Comparison of ENCODE assay signal across 18 cellular contexts in genomic region chr12:92640686-92641085, GRCh38.
"Had no signal": no experiment of that assay in that cellular context is flagged by ENCODE, and none has a peak within 500 bp of the region (broad histone marks: within the 10 kb centered on the region; RNA-seq: fewer than 3 reads in every experiment).

No MANE protein-coding gene starts in this region.

- ATAC-seq: effector memory CD8-positive, alpha-beta T cell; gastrocnemius medialis; left lobe of liver; naive thymus-derived CD8-positive, alpha-beta T cell; psoas muscle; right lobe of liver; stimulated activated effector memory CD8-positive, alpha-beta T cell treated with anti-CD3 and anti-CD28 coated beads, Interleukin-12 subunit alpha, Interleukin-12 subunit beta, amount 100 ng/mL, for 72 hours; stimulated activated naive CD8-positive, alpha-beta T cell treated with anti-CD3 and anti-CD28 coated beads, Interleukin-15, Interleukin-2, amounts not matched to agents 100 U/mL and 50 U/mL, for 24 hours had no signal

- H3K9me3 ChIP-seq: gastrocnemius medialis, neutrophil, psoas muscle, right lobe of liver, suprapubic skin, thyroid gland had no signal

- DNase-seq: effector memory CD8-positive, alpha-beta T cell; gastrocnemius medialis; islet precursor cell; mammary epithelial cell; naive thymus-derived CD8-positive, alpha-beta T cell; psoas muscle; retina; right lobe of liver; stimulated activated CD4-positive, alpha-beta T cell treated with anti-CD3 and anti-CD28 coated beads, Interleukin-4, amount 100 ng/mL, for 1 hour; stimulated activated CD8-positive, alpha-beta memory T cell treated with anti-CD3 and anti-CD28 coated beads, Interleukin-4, amount 100 ng/mL, for 48 hours; stimulated activated naive CD8-positive, alpha-beta T cell treated with anti-CD3 and anti-CD28 coated beads, Interleukin-15, Interleukin-2, amounts not matched to agents 100 U/mL and 50 U/mL, for 24 hours; thyroid gland had no signal

- H3K36me3 ChIP-seq: esophagus muscularis mucosa, gastrocnemius medialis, neutrophil, right lobe of liver, suprapubic skin, thyroid gland had no signal

- H3K27ac ChIP-seq: epithelial cell of prostate, esophagus muscularis mucosa, gastrocnemius medialis, neutrophil, psoas muscle, right lobe of liver, suprapubic skin, thyroid gland had no signal

- H3K27me3 ChIP-seq: esophagus muscularis mucosa, gastrocnemius medialis, neutrophil, right lobe of liver, suprapubic skin, thyroid gland had no signal

- H3K4me1 ChIP-seq: esophagus muscularis mucosa, gastrocnemius medialis, psoas muscle, right lobe of liver, suprapubic skin, thyroid gland had no signal

- H3K4me3 ChIP-seq: esophagus muscularis mucosa, gastrocnemius medialis, psoas muscle, right lobe of liver, suprapubic skin, thyroid gland had no signal
